Comparison of ENCODE assay signal across 8 cellular contexts in the genomic region with DNA sequence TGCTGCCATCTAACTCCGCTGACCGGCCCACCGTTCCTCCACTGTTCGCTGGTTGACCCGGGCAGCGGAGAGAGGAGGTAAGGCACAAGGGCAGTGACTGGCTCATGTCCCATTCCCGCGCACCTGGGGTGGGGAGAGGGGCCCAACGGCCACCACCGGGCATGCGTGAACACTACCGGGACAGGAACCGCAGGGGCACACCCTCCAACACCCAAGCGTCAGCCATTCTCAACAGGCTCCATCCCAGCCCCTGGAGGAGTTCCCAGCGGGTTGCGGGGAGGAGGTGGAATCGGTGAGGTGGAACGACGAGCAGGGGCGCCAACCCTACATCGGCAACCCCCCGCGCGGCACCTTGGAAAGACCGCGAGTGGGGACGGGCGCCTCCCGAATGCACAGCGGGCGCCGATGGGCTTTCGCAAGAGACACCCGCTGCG.
"Had no signal": no experiment of that assay in that cellular context is flagged by ENCODE, and none has a peak within 500 bp of the region (broad histone marks: within the 10 kb centered on the region; RNA-seq: fewer than 3 reads in every experiment).

No MANE protein-coding gene starts in this region.

- H3K4me3 ChIP-seq: GM23248, HAP-1, K562 had no signal

- H3K9me3 ChIP-seq: HAP-1 had no signal

- H3K4me1 ChIP-seq: HAP-1 had no signal

- H3K36me3 ChIP-seq: HAP-1 had no signal

- ATAC-seq: HCT116, K562 had no signal

- FAIRE-seq: HTR-8/SVneo had no signal

- H3K27ac ChIP-seq: GM23248 had no signal

- DNase-seq: GM23248, GOT3, HFFc6, IMR-90 had no signal
